ENCODE assay signal across 2 cellular contexts in the genomic region with DNA sequence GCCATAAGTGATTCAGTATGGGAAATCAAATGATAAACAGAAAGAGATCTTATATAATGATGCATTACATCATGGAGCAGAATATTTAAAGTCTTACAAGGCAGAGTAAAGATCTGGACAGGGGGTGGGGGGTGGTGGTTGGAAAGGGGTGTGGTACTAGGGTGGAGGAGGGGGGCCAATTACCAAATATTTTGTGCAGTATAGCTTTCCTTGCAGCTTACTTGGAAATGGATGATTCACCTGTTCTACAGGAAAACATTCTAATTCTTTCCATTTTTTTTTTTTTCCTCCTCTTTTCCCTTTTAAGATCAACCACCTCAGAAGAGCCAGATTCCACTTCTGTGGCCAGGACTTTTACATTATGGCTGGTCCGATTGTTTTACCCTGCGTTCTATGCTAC.
TF ChIP-seq lines count a peak whose summit lies in the region.

No MANE protein-coding gene starts in this region.

TF ChIP-seq in SK-N-SH, 30 proteins besides CTCF, POLR2A, EP300 and RAD21:
- TF ChIP-seq, protein P1, sequence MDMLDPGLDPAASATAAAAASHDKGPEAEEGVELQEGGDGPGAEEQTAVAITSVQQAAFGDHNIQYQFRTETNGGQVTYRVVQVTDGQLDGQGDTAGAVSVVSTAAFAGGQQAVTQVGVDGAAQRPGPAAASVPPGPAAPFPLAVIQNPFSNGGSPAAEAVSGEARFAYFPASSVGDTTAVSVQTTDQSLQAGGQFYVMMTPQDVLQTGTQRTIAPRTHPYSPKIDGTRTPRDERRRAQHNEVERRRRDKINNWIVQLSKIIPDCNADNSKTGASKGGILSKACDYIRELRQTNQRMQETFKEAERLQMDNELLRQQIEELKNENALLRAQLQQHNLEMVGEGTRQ (IDR thresholded peaks at IDR 0.05; ENCODE audit: borderline replicate concordance, low read depth, low read length), result no peak
- TF ChIP-seq RCOR1 (IDR thresholded peaks at IDR 0.05; ENCODE audit: low read length) (no peak), FOXJ3 (CRISPR knock-in tag; IDR thresholded peaks at IDR 0.05) (no peak), RXRA (IDR thresholded peaks at IDR 0.05; ENCODE audit: borderline replicate concordance, low read depth) (no peak), POLR2AphosphoS5 (IDR thresholded peaks at IDR 0.05; ENCODE audit: low read depth, low read length) (no peak), MXI1 (IDR thresholded peaks at IDR 0.05; ENCODE audit: low read depth, low read length) (no peak)
- TF ChIP-seq, protein P2, sequence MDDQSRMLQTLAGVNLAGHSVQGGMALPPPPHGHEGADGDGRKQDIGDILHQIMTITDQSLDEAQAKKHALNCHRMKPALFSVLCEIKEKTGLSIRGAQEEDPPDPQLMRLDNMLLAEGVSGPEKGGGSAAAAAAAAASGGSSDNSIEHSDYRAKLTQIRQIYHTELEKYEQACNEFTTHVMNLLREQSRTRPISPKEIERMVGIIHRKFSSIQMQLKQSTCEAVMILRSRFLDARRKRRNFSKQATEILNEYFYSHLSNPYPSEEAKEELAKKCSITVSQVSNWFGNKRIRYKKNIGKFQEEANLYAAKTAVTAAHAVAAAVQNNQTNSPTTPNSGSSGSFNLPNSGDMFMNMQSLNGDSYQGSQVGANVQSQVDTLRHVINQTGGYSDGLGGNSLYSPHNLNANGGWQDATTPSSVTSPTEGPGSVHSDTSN (IDR thresholded peaks at IDR 0.05), result no peak
- TF ChIP-seq, protein P3, sequence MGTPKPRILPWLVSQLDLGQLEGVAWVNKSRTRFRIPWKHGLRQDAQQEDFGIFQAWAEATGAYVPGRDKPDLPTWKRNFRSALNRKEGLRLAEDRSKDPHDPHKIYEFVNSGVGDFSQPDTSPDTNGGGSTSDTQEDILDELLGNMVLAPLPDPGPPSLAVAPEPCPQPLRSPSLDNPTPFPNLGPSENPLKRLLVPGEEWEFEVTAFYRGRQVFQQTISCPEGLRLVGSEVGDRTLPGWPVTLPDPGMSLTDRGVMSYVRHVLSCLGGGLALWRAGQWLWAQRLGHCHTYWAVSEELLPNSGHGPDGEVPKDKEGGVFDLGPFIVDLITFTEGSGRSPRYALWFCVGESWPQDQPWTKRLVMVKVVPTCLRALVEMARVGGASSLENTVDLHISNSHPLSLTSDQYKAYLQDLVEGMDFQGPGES (IDR thresholded peaks at IDR 0.05; ENCODE audit: low read depth, low read length), result no peak

TF ChIP-seq in SK-N-SH treated with all-trans-retinoic acid at 6 μM for 48 hours, 23 proteins besides CTCF, POLR2A, EP300 and RAD21:
- TF ChIP-seq, protein P4, sequence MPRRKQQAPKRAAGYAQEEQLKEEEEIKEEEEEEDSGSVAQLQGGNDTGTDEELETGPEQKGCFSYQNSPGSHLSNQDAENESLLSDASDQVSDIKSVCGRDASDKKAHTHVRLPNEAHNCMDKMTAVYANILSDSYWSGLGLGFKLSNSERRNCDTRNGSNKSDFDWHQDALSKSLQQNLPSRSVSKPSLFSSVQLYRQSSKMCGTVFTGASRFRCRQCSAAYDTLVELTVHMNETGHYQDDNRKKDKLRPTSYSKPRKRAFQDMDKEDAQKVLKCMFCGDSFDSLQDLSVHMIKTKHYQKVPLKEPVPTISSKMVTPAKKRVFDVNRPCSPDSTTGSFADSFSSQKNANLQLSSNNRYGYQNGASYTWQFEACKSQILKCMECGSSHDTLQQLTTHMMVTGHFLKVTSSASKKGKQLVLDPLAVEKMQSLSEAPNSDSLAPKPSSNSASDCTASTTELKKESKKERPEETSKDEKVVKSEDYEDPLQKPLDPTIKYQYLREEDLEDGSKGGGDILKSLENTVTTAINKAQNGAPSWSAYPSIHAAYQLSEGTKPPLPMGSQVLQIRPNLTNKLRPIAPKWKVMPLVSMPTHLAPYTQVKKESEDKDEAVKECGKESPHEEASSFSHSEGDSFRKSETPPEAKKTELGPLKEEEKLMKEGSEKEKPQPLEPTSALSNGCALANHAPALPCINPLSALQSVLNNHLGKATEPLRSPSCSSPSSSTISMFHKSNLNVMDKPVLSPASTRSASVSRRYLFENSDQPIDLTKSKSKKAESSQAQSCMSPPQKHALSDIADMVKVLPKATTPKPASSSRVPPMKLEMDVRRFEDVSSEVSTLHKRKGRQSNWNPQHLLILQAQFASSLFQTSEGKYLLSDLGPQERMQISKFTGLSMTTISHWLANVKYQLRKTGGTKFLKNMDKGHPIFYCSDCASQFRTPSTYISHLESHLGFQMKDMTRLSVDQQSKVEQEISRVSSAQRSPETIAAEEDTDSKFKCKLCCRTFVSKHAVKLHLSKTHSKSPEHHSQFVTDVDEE (CRISPR knock-in tag; IDR thresholded peaks at IDR 0.05), result no peak
- TF ChIP-seq ESRRG (CRISPR knock-in tag; IDR thresholded peaks at IDR 0.05) (no peak), PPARA (CRISPR knock-in tag; IDR thresholded peaks at IDR 0.05; ENCODE audit: borderline replicate concordance) (no peak), TCF4 (CRISPR knock-in tag; IDR thresholded peaks at IDR 0.05; ENCODE audit: borderline replicate concordance) (no peak), ZC3H10 (CRISPR knock-in tag; IDR thresholded peaks at IDR 0.05) (no peak), BACH2 (CRISPR knock-in tag; IDR thresholded peaks at IDR 0.05; ENCODE audit: borderline replicate concordance) (no peak), CSDC2 (CRISPR knock-in tag; IDR thresholded peaks at IDR 0.05) (no peak), ZNF8 (CRISPR knock-in tag; IDR thresholded peaks at IDR 0.05) (no peak), RARB (CRISPR knock-in tag; IDR thresholded peaks at IDR 0.05) (no peak), ZFP30 (CRISPR knock-in tag; IDR thresholded peaks at IDR 0.05) (no peak), GLIS3 (CRISPR knock-in tag; IDR thresholded peaks at IDR 0.05) (no peak), ARNTL (CRISPR knock-in tag; IDR thresholded peaks at IDR 0.05; ENCODE audit: borderline replicate concordance, low read depth) (no peak), OSR1 (CRISPR knock-in tag; IDR thresholded peaks at IDR 0.05) (no peak), SNAI2 (CRISPR knock-in tag; IDR thresholded peaks at IDR 0.05) (no peak), ISL1 (CRISPR knock-in tag; IDR thresholded peaks at IDR 0.05) (no peak), TOX (CRISPR knock-in tag; IDR thresholded peaks at IDR 0.05; ENCODE audit: borderline replicate concordance) (no peak), ZNF70 (CRISPR knock-in tag; IDR thresholded peaks at IDR 0.05) (no peak)
- TF ChIP-seq, protein P5, sequence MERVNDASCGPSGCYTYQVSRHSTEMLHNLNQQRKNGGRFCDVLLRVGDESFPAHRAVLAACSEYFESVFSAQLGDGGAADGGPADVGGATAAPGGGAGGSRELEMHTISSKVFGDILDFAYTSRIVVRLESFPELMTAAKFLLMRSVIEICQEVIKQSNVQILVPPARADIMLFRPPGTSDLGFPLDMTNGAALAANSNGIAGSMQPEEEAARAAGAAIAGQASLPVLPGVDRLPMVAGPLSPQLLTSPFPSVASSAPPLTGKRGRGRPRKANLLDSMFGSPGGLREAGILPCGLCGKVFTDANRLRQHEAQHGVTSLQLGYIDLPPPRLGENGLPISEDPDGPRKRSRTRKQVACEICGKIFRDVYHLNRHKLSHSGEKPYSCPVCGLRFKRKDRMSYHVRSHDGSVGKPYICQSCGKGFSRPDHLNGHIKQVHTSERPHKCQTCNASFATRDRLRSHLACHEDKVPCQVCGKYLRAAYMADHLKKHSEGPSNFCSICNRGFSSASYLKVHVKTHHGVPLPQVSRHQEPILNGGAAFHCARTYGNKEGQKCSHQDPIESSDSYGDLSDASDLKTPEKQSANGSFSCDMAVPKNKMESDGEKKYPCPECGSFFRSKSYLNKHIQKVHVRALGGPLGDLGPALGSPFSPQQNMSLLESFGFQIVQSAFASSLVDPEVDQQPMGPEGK (CRISPR knock-in tag; IDR thresholded peaks at IDR 0.05; ENCODE audit: borderline replicate concordance), result no peak
- TF ChIP-seq, protein P6, sequence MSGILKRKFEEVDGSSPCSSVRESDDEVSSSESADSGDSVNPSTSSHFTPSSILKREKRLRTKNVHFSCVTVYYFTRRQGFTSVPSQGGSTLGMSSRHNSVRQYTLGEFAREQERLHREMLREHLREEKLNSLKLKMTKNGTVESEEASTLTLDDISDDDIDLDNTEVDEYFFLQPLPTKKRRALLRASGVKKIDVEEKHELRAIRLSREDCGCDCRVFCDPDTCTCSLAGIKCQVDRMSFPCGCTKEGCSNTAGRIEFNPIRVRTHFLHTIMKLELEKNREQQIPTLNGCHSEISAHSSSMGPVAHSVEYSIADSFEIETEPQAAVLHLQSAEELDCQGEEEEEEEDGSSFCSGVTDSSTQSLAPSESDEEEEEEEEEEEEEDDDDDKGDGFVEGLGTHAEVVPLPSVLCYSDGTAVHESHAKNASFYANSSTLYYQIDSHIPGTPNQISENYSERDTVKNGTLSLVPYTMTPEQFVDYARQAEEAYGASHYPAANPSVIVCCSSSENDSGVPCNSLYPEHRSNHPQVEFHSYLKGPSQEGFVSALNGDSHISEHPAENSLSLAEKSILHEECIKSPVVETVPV (CRISPR knock-in tag; IDR thresholded peaks at IDR 0.05), result no peak
- TF ChIP-seq, protein P7, sequence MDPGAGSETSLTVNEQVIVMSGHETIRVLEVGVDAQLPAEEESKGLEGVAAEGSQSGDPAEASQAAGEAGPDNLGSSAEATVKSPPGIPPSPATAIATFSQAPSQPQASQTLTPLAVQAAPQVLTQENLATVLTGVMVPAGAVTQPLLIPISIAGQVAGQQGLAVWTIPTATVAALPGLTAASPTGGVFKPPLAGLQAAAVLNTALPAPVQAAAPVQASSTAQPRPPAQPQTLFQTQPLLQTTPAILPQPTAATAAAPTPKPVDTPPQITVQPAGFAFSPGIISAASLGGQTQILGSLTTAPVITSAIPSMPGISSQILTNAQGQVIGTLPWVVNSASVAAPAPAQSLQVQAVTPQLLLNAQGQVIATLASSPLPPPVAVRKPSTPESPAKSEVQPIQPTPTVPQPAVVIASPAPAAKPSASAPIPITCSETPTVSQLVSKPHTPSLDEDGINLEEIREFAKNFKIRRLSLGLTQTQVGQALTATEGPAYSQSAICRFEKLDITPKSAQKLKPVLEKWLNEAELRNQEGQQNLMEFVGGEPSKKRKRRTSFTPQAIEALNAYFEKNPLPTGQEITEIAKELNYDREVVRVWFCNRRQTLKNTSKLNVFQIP (CRISPR knock-in tag; IDR thresholded peaks at IDR 0.05; ENCODE audit: borderline replicate concordance, low read depth), result no peak
TF ChIP-seq in SK-N-SH treated with all-trans-retinoic acid at 6 μM for 48 hours: peak in this region for 0.
